In genomic region chr20:58571341-58571941, GRCh38 we compare ENCODE assay signal across 22 cellular contexts. TPM values are rescaled to one million over a fixed set of nuclear protein-coding genes. Genes with fewer than 3 reads are reported as not detected.
A peak's percentile ranks its signal among the peaks of the same experiment; 100 is the strongest.
DNase-seq lines count a peak whose midpoint lies in the region; ATAC-seq and TF ChIP-seq lines count a peak whose summit lies in the region.
"Had no signal": no experiment of that assay in that cellular context is flagged by ENCODE, and none has a peak within 500 bp of the region (broad histone marks: within the 10 kb centered on the region; RNA-seq: fewer than 3 reads in every experiment).

No MANE protein-coding gene starts in this region.

- TF ChIP-seq CTCF in Panc1 (IDR thresholded peaks at IDR 0.05) = no peak
- TF ChIP-seq CTCF in fibroblast of villous mesenchyme (IDR thresholded peaks at IDR 0.05; ENCODE audit: insufficient read depth, low read depth, low read length) = no peak
- no peak for TF ChIP-seq CTCF in nephron progenitor cell (IDR thresholded peaks at IDR 0.05)
- no peak for TF ChIP-seq CTCF in type B pancreatic cell (conservative IDR thresholded peaks at IDR 0.05)
- no peak for TF ChIP-seq CTCF in upper lobe of right lung (IDR thresholded peaks at IDR 0.05)
- no peak for TF ChIP-seq CTCF in GM13976 (IDR thresholded peaks at IDR 0.05; ENCODE audit: borderline replicate concordance, control extremely low read depth, extremely low read depth, insufficient read depth, missing control alignments)

- H3K9me3 Mint-ChIP-seq in nephron progenitor cell (no peaks in the 10 kb centered on the region), type B pancreatic cell (no peaks in the 10 kb centered on the region)
- H3K9me3 Mint-ChIP-seq: activated naive CD4-positive, alpha-beta T cell treated with anti-CD3 and anti-CD28 coated beads, Interleukin-2, amount 10 ng/mL, durations not matched to agents 7 days and 5 days; effector memory CD8-positive, alpha-beta T cell; natural killer cell had no signal

- CTCF ChIA-PET in Panc1 (lab: Charles Lee) = no interaction called here

- no TSS peak for BruUV-seq in Panc1 (replicated peaks; lab: Mats Ljungman, UMichigan)

- H3K4me1 Mint-ChIP-seq in nephron progenitor cell (peaks cover 97% of the 10 kb centered on the region), type B pancreatic cell (ENCODE audit: unreplicated experiment) (peaks cover 45% of the 10 kb centered on the region)
- H3K4me1 Mint-ChIP-seq: activated naive CD4-positive, alpha-beta T cell treated with anti-CD3 and anti-CD28 coated beads, Interleukin-2, amount 10 ng/mL, durations not matched to agents 7 days and 5 days; natural killer cell had no signal

- ATAC-seq in Panc1 (no peak), upper lobe of right lung (no peak)
- ATAC-seq: effector memory CD8-positive, alpha-beta T cell; natural killer cell had no signal

- peak overlapping the region; percentile 35 for H3K4me3 Mint-ChIP-seq in nephron progenitor cell
- no peak overlapping the region for H3K4me3 Mint-ChIP-seq in type B pancreatic cell
- H3K4me3 Mint-ChIP-seq: activated naive CD4-positive, alpha-beta T cell treated with anti-CD3 and anti-CD28 coated beads, Interleukin-2, amount 10 ng/mL, durations not matched to agents 7 days and 5 days; effector memory CD8-positive, alpha-beta T cell; natural killer cell had no signal

- POLR2A ChIA-PET in Panc1 (lab: Charles Lee) = no interaction called here

- H3K36me3 ChIP-seq in Panc1 (ENCODE audit: control insufficient read depth, insufficient read depth, low read length) = no peaks in the 10 kb centered on the region
- no peaks in the 10 kb centered on the region for H3K36me3 ChIP-seq in upper lobe of right lung
- H3K36me3 ChIP-seq: heart left ventricle, MG63 had no signal

- H3K27me3 ChIP-seq in Panc1 (ENCODE audit: control insufficient read depth, insufficient read depth, low read length) = no peaks in the 10 kb centered on the region
- H3K27me3 ChIP-seq in upper lobe of right lung = peaks cover 10% of the 10 kb centered on the region
- H3K27me3 ChIP-seq: MG63 had no signal

- H3K4me1 ChIP-seq in Panc1 (ENCODE audit: control insufficient read depth, insufficient read depth, low read length) (0 out of 2 replicates have a peak, but pooled peaks cover 15% of the 10 kb centered on the region), upper lobe of right lung (no peaks in the 10 kb centered on the region)

- intact Hi-C loops in Panc1 (cut with micrococcal nuclease; ENCODE audit: unreplicated experiment) = no loop called here
- intact Hi-C loops in upper lobe of right lung (cut with DNase I) = no loop called here

- H3K9me3 ChIP-seq in Panc1 (ENCODE audit: control insufficient read depth, insufficient read depth, low read depth, low read length) (no peaks in the 10 kb centered on the region), upper lobe of right lung (no peaks in the 10 kb centered on the region)
- H3K9me3 ChIP-seq: heart left ventricle, MG63 had no signal

- H3K27me3 Mint-ChIP-seq in nephron progenitor cell (ENCODE audit: low read depth, poor library complexity) = peaks cover 16% of the 10 kb centered on the region
- peaks cover 12% of the 10 kb centered on the region for H3K27me3 Mint-ChIP-seq in type B pancreatic cell

- H3K27ac Mint-ChIP-seq in nephron progenitor cell (peak overlapping the region; percentile 91), type B pancreatic cell (peak overlapping the region; percentile 70)
- H3K27ac Mint-ChIP-seq: activated naive CD4-positive, alpha-beta T cell treated with anti-CD3 and anti-CD28 coated beads, Interleukin-2, amount 10 ng/mL, durations not matched to agents 7 days and 5 days; effector memory CD8-positive, alpha-beta T cell; natural killer cell had no signal

- in situ Hi-C loops in Panc1 (cut with HindIII; ENCODE audit: low pct_unique_long_range_greater_than_20kb, low sequenced_read_pairs) (no loop called here), GM13976 (cut with MboI; ENCODE audit: low sequenced_read_pairs, unreplicated experiment) (no loop called here)

- no peaks in the 10 kb centered on the region for H3K36me3 Mint-ChIP-seq in nephron progenitor cell (ENCODE audit: low read depth)
- H3K36me3 Mint-ChIP-seq in type B pancreatic cell = no peaks in the 10 kb centered on the region
- H3K36me3 Mint-ChIP-seq: activated naive CD4-positive, alpha-beta T cell treated with anti-CD3 and anti-CD28 coated beads, Interleukin-2, amount 10 ng/mL, durations not matched to agents 7 days and 5 days; natural killer cell had no signal

- DNase-seq in Panc1 (ENCODE audit: low read depth, low spot score) = no peak
- DNase-seq in fibroblast of villous mesenchyme (ENCODE audit: low read depth) = peak; percentile 73
- no peak for DNase-seq in nephron progenitor cell
- no peak for DNase-seq in type B pancreatic cell (ENCODE audit: extremely low spot score, unreplicated experiment)
- no peak for DNase-seq in upper lobe of right lung
- no peak for DNase-seq in GM13976 (ENCODE audit: low spot score)
- DNase-seq in HuH-7 (ENCODE audit: low spot score) = no peak
- DNase-seq: activated CD4-positive, CD25-positive, alpha-beta regulatory T cell; activated naive CD4-positive, alpha-beta T cell treated with anti-CD3 and anti-CD28 coated beads, Interleukin-2, amount 10 ng/mL, durations not matched to agents 7 days and 5 days; activated T-cell treated with anti-CD3 and anti-CD28 coated beads, Interleukin-2, amount 50 U/mL, for 48 hours; AML-193; effector memory CD8-positive, alpha-beta T cell; natural killer cell; NCI-H1436; NCI-H69; SHP77 treated with DMSO at 0.1 percent for 48 hours; stimulated activated CD8-positive, alpha-beta memory T cell treated with anti-CD3 and anti-CD28 coated beads, Interleukin-4, amount 100 ng/mL, for 48 hours; T-helper 2 cell had no signal

- no peak overlapping the region for H3K4me3 ChIP-seq in Panc1 (ENCODE audit: low read depth in 2 of 2, low read length in 2 of 2)
- no peak overlapping the region for H3K4me3 ChIP-seq in fibroblast of villous mesenchyme (ENCODE audit: low read depth, low read length)
- no peak overlapping the region for H3K4me3 ChIP-seq in upper lobe of right lung
- H3K4me3 ChIP-seq: heart left ventricle, MG63 had no signal

- H3K27ac ChIP-seq in Panc1 (ENCODE audit: low read length) (peak overlapping the region; percentile 71), upper lobe of right lung (no peak overlapping the region)

RNA-seq across cellular contexts. Expression of gene APCDD1L, which starts 56.2 kb away (rescaled TPM):
- total RNA-seq in Panc1 (2021; ENCODE audit: unreplicated experiment) (0.62 TPM), fibroblast of villous mesenchyme (0.86 and 2.9 TPM in 2 replicates), type B pancreatic cell (ENCODE audit: low replicate concordance) (0.26 and 0.53 TPM in 2 replicates), upper lobe of right lung (not detected)
- polyA plus RNA-seq in Panc1 (2012; ENCODE audit: insufficient read length) = 2.0 TPM
- total RNA-seq: cerebellum, natural killer cell, OCI-LY7 had no signal
